ENCODE assay signal across 1 cellular context in the genomic region with DNA sequence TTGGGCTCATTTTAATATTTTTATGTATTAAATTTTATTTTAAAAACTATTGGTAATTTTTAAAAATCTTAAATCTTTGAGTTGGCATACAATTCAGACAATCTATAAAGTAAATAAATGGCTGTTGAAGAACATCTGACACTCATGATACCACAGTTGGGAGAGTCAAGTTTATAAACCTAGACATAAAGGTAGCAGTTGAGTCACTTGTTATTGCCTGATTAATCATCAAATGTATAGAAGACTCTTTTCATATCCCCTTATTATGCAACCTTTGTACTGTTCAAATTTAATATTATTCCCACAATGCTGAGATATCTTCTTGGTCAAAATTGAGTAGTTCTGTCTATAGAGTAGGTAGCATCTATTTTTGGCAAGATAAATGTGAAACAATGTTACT.
TF ChIP-seq lines count a peak whose summit lies in the region.

No MANE protein-coding gene starts in this region.

TF ChIP-seq in K562, 482 proteins besides CTCF, POLR2A, EP300 and RAD21:
- no peak for TF ChIP-seq MTA3 (IDR thresholded peaks at IDR 0.05; ENCODE audit: borderline replicate concordance)
- TF ChIP-seq TEAD1 (CRISPR knock-in tag; IDR thresholded peaks at IDR 0.05), result no peak
- TF ChIP-seq, protein P1, sequence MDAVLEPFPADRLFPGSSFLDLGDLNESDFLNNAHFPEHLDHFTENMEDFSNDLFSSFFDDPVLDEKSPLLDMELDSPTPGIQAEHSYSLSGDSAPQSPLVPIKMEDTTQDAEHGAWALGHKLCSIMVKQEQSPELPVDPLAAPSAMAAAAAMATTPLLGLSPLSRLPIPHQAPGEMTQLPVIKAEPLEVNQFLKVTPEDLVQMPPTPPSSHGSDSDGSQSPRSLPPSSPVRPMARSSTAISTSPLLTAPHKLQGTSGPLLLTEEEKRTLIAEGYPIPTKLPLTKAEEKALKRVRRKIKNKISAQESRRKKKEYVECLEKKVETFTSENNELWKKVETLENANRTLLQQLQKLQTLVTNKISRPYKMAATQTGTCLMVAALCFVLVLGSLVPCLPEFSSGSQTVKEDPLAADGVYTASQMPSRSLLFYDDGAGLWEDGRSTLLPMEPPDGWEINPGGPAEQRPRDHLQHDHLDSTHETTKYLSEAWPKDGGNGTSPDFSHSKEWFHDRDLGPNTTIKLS (IDR thresholded peaks at IDR 0.05; ENCODE audit: borderline replicate concordance, low read depth), result no peak
- TF ChIP-seq DACH1 (IDR thresholded peaks at IDR 0.05; ENCODE audit: partially characterized antibody), result no peak
